Comparison of ENCODE assay signal across 11 cellular contexts in the genomic region with DNA sequence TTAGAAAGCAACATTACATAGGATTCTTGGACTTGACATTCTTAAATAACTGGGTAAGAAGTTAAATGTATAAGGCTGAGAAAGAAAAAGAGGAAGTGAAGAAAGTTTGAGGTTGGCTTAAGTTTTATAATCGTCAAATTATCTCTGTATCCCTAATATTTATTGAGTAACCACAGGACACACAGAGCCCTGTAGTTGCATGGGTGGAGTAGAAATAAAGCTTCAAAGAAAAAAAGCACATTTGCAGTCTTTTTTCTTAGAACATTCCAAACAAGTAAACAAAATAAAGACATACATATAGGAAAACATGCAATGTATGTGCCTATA.
DNase-seq lines count a peak whose midpoint lies in the region; ATAC-seq, FAIRE-seq and TF ChIP-seq lines count a peak whose summit lies in the region.
"Had no signal": no experiment of that assay in that cellular context is flagged by ENCODE, and none has a peak within 500 bp of the region (broad histone marks: within the 10 kb centered on the region; RNA-seq: fewer than 3 reads in every experiment).

No MANE protein-coding gene starts in this region.

- H3K9ac ChIP-seq in HepG2 (ENCODE audit: insufficient read depth, low read depth, low read length) = no peak overlapping the region

- no peaks in the 10 kb centered on the region for H3K36me3 ChIP-seq in ACC112 (ENCODE audit: insufficient read depth, low read length)
- H3K36me3 ChIP-seq in HepG2 (replicated peaks in 1 of 2; ENCODE audit: control insufficient read depth in 1 of 2, insufficient read depth in 2 of 2, low read length in 2 of 2) = no peaks in the 10 kb centered on the region
- H3K36me3 ChIP-seq: ascending aorta had no signal

- intact Hi-C loops in lower leg skin (cut with DNase I; ENCODE audit: low total_unique reads) = no loop called here
- intact Hi-C loops in HepG2 (cut with micrococcal nuclease; ENCODE audit: unreplicated experiment) = no loop called here

- in situ Hi-C loops in HepG2 (cut with HindIII; ENCODE audit: extremely low pct_ligation_motif_present, low pct_unique_long_range_greater_than_20kb) = no loop called here

- H3K4me3 ChIP-seq in ACC112 (ENCODE audit: low read depth, low read length) (no peak overlapping the region), lower leg skin (ENCODE audit: low read depth, poor library complexity, severe bottlenecking) (no peak overlapping the region), HepG2 (replicated peaks in 1 of 3; ENCODE audit: insufficient read depth in 1 of 3, low read depth in 2 of 3, low read length in 3 of 3) (no peak overlapping the region)
- H3K4me3 ChIP-seq: ascending aorta had no signal

- CTCF ChIA-PET in HepG2 (lab: Yijun Ruan, JAX; ENCODE audit: low intra/inter-chr PET ratio, low total read pairs) = no interaction called here

- POLR2A ChIA-PET in HepG2 (lab: Yijun Ruan, JAX) = no interaction called here

- no peak for TF ChIP-seq POLR2A in lower leg skin (IDR thresholded peaks at IDR 0.05)
- no peak for TF ChIP-seq POLR2A in HepG2 (IDR thresholded peaks at IDR 0.05; ENCODE audit: insufficient read depth in 1 of 2, low read depth in 2 of 2, low read length in 2 of 2)

- no peaks in the 10 kb centered on the region for H4K20me1 ChIP-seq in HepG2 (ENCODE audit: insufficient read depth, low read length)

- H3K27me3 ChIP-seq in ACC112 (ENCODE audit: insufficient read depth, low read length) (no peaks in the 10 kb centered on the region), HepG2 (ENCODE audit: control insufficient read depth in 1 of 2, insufficient read depth in 2 of 2, low read length in 2 of 2) (no peaks in the 10 kb centered on the region; a peak in 1 of 5 replicates)
- H3K27me3 ChIP-seq: ascending aorta had no signal

- TF ChIP-seq CTCF in lower leg skin (IDR thresholded peaks at IDR 0.05) = no peak
- TF ChIP-seq CTCF in HepG2 (CRISPR knock-in tag; IDR thresholded peaks at IDR 0.05) = no peak

- 71 to 76% methylated on average over 1 of the region's 1 CpG for WGBS in lower leg skin, 2 donors
- WGBS in HepG2 (ENCODE audit: low lambda C conversion rate) = 3% methylated on average over 1 of the region's 1 CpG

- DNase-seq in HT-29 (ENCODE audit: low spot score) = peak; percentile 47
- no peak for DNase-seq in lower leg skin (ENCODE audit: low spot score in 2 of 2)
- DNase-seq in HepG2 (ENCODE audit: low spot score) = no peak
- no peak for DNase-seq in COLO829 (ENCODE audit: low spot score)
- DNase-seq in NCI-H2107 treated with DMSO at 0.1 percent for 48 hours (lab: John Stamatoyannopoulos, UW; ENCODE audit: unreplicated experiment) = no peak
- DNase-seq: activated CD8-positive, alpha-beta memory T cell treated with anti-CD3 and anti-CD28 coated beads for 24 hours had no signal

- H3K79me2 ChIP-seq in ACC112 (ENCODE audit: control insufficient read depth, insufficient read depth, low read length, unreplicated experiment) = no peaks in the 10 kb centered on the region
- H3K79me2 ChIP-seq in HepG2 (ENCODE audit: insufficient read depth, low read length) = no peaks in the 10 kb centered on the region

- TF ChIP-seq EP300 in HepG2 (IDR thresholded peaks at IDR 0.05; ENCODE audit: low read depth in 2 of 2, low read length in 2 of 2) (no peak), HepG2 (CRISPR knock-in tag; IDR thresholded peaks at IDR 0.05; ENCODE audit: borderline replicate concordance) (no peak)

- no peaks in the 10 kb centered on the region for H3K9me3 ChIP-seq in HepG2 (ENCODE audit: low read length)
- H3K9me3 ChIP-seq: ascending aorta had no signal

- H2AFZ ChIP-seq in ACC112 (ENCODE audit: low read length, unreplicated experiment) (peak overlapping the region; percentile 39), HepG2 (ENCODE audit: low read length) (no peak overlapping the region)

- no peak overlapping the region for H3K4me2 ChIP-seq in HepG2 (ENCODE audit: low read depth, low read length)

- no TSS peak for BruUV-seq in HepG2 (replicated peaks; lab: Mats Ljungman, UMichigan)

- FAIRE-seq in HepG2 (lab: Jason Lieb, UNC) = no peak

- ATAC-seq in GM19351 (IDR thresholded peaks at IDR 0.05; ENCODE audit: unreplicated experiment) = peak; percentile 83
- ATAC-seq in HG02852 (IDR thresholded peaks at IDR 0.05; ENCODE audit: unreplicated experiment) = peak; percentile 68
- no peak for ATAC-seq in HepG2
- ATAC-seq: stimulated activated effector memory CD8-positive, alpha-beta T cell treated with anti-CD3 and anti-CD28 coated beads, Interleukin-12 subunit alpha, Interleukin-12 subunit beta, amount 100 ng/mL, for 72 hours had no signal

- H3K27ac ChIP-seq in ACC112 (ENCODE audit: low read depth, low read length) = peak overlapping the region; percentile 41; the same call in 1 of the 2 replicates
- no peak overlapping the region for H3K27ac ChIP-seq in HepG2 (ENCODE audit: extremely low read length, insufficient read depth, low read length)
- H3K27ac ChIP-seq: ascending aorta had no signal

- H3K4me1 ChIP-seq in ACC112 (ENCODE audit: control insufficient read depth, insufficient read depth, low read length, unreplicated experiment) = peaks cover 25% of the 10 kb centered on the region
- H3K4me1 ChIP-seq in HepG2 (ENCODE audit: insufficient read depth, low read length) = no peaks in the 10 kb centered on the region
- H3K4me1 ChIP-seq: ascending aorta had no signal

- no peak for TF ChIP-seq RAD21 in HepG2 (CRISPR knock-in tag; IDR thresholded peaks at IDR 0.05)

TF ChIP-seq in HepG2, 621 proteins besides CTCF, POLR2A, EP300 and RAD21:
- no peak for TF ChIP-seq ZBTB38 (CRISPR knock-in tag; IDR thresholded peaks at IDR 0.05)
- TF ChIP-seq KMT2A (CRISPR knock-in tag; IDR thresholded peaks at IDR 0.05) = no peak
- no peak for TF ChIP-seq ZNF253 (CRISPR knock-in tag; IDR thresholded peaks at IDR 0.05; ENCODE audit: borderline replicate concordance)
- no peak for TF ChIP-seq EZH2 (conservative IDR thresholded peaks at IDR 0.05; ENCODE audit: low read depth, low read length)
- no peak for TF ChIP-seq KLF9 (CRISPR knock-in tag; IDR thresholded peaks at IDR 0.05; ENCODE audit: low read depth)
- TF ChIP-seq ZFP62 (CRISPR knock-in tag; IDR thresholded peaks at IDR 0.05) = no peak
- no peak for TF ChIP-seq NFIC (IDR thresholded peaks at IDR 0.05; ENCODE audit: low read length)
- no peak for TF ChIP-seq SOX13 (IDR thresholded peaks at IDR 0.05)
- no peak for TF ChIP-seq SOX13 (CRISPR knock-in tag; conservative IDR thresholded peaks at IDR 0.05 in 1 of 2, IDR thresholded peaks at IDR 0.05 in 1 of 2)
- TF ChIP-seq ZNF235 (CRISPR knock-in tag; IDR thresholded peaks at IDR 0.05; ENCODE audit: borderline replicate concordance) = no peak
- no peak for TF ChIP-seq SRSF9 (IDR thresholded peaks at IDR 0.05; ENCODE audit: borderline replicate concordance, insufficient read depth, low read depth, low read length, poor library complexity, severe bottlenecking)
- no peak for TF ChIP-seq BRCA1 (CRISPR knock-in tag; IDR thresholded peaks at IDR 0.05)
TF ChIP-seq in HepG2: peak in this region for 0.
